Comparison of ENCODE assay signal across 12 cellular contexts in the genomic region with DNA sequence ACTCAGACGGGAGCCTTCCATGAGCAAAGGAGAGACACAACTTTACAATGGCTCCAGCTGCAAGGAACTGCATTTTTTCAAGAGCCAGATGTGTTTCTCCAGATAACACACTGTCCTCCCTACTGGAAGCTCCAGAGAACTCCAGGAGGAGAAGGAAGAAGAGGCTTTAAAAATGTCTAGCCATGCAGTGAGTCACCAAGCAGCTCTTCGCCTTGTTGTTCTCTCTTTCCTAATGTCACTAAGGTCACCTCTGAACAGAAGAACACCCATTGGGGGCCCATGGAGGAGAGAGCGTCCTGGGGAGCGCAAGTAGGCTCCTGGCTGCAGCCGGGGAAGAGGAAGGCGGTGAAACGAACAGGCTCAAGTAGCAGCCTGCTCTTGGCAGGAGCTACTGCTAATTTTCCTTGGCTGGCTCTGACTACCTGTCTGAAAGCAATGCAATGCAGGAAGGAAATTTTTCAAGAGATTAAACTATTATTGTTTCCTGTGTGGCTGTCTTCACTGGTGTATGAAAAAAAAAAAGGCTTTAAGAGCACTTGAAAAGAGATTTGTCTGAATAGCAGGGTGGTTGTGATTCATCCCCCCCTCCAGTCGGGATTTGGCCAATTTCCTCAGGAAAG.
DNase-seq lines count a peak whose midpoint lies in the region; FAIRE-seq and TF ChIP-seq lines count a peak whose summit lies in the region.
"Had no signal": no experiment of that assay in that cellular context is flagged by ENCODE, and none has a peak within 500 bp of the region (broad histone marks: within the 10 kb centered on the region; RNA-seq: fewer than 3 reads in every experiment).

No MANE protein-coding gene starts in this region.

- no peaks in the 10 kb centered on the region for H3K79me2 ChIP-seq in osteoblast (ENCODE audit: insufficient read depth, low read length)

- DNase-seq in EH (ENCODE audit: low read depth) (peak; percentile 52), NCI-H2029 treated with DMSO at 0.1 percent for 48 hours (lab: John Stamatoyannopoulos, UW) (peak; percentile 65), bronchial epithelial cell (ENCODE audit: low read depth) (peak; percentile 76), osteoblast (ENCODE audit: insufficient read length, low spot score, missing footprints) (no peak), NCI-H1436 treated with DMSO at 0.1 percent for 48 hours (lab: John Stamatoyannopoulos, UW) (no peak), COLO829 (ENCODE audit: low spot score) (no peak), GDM1 (lab: John Stamatoyannopoulos, UW) (no peak), activated gamma-delta T cell treated with Interleukin-2 at 50 U/mL for 16 hours (no peak)
- DNase-seq: activated T-cell treated with anti-CD3 and anti-CD28 coated beads, Interleukin-2, amount 50 U/mL, for 24 hours; colonic mucosa; DND-41; H7 had no signal

- no peaks in the 10 kb centered on the region for H4K20me1 ChIP-seq in osteoblast (ENCODE audit: insufficient read depth, low read length)

- H2AFZ ChIP-seq in osteoblast (ENCODE audit: low read length): peak overlapping the region; percentile 62

- H3K36me3 ChIP-seq in bronchial epithelial cell (ENCODE audit: control insufficient read depth, insufficient read depth, low read length) (no peaks in the 10 kb centered on the region), osteoblast (ENCODE audit: insufficient read depth, low read length) (no peaks in the 10 kb centered on the region)
- H3K36me3 ChIP-seq: colonic mucosa had no signal

- no peak for TF ChIP-seq CTCF in bronchial epithelial cell (IDR thresholded peaks at IDR 0.05; ENCODE audit: insufficient read depth, low read length, severe bottlenecking)
- no peak for TF ChIP-seq CTCF in osteoblast (IDR thresholded peaks at IDR 0.05; ENCODE audit: extremely low read depth, low read depth, low read length)

- peaks cover 27% of the 10 kb centered on the region for H3K4me1 ChIP-seq in osteoblast (ENCODE audit: insufficient read depth, low read length)
- H3K4me1 ChIP-seq: colonic mucosa had no signal

- FAIRE-seq in bronchial epithelial cell (lab: Jason Lieb, UNC): no peak

- peak overlapping the region; percentile 87 for H3K27ac ChIP-seq in osteoblast (ENCODE audit: low read depth, low read length)
- H3K27ac ChIP-seq: colonic mucosa had no signal

- H3K27me3 ChIP-seq in bronchial epithelial cell (ENCODE audit: control insufficient read depth, insufficient read depth, low read length) (no peaks in the 10 kb centered on the region), osteoblast (ENCODE audit: insufficient read depth, low read length) (no peaks in the 10 kb centered on the region)
- H3K27me3 ChIP-seq: colonic mucosa had no signal

- peak overlapping the region; percentile 55 for H3K4me2 ChIP-seq in osteoblast (ENCODE audit: insufficient read depth, low read length)

- no peak overlapping the region for H3K4me3 ChIP-seq in bronchial epithelial cell (ENCODE audit: low read depth, low read length)
- no peak overlapping the region for H3K4me3 ChIP-seq in osteoblast (ENCODE audit: insufficient read depth, low read length)
- H3K4me3 ChIP-seq: colonic mucosa had no signal

- no peaks in the 10 kb centered on the region for H3K9me3 ChIP-seq in osteoblast (ENCODE audit: low read depth, low read length)
- H3K9me3 ChIP-seq: colonic mucosa had no signal

Comparison
In these comparisons a context has a peak if more than half of its experiments do, and no peak if none do; other contexts are left out.
1. DNase-seq: peak in EH (single experiment), NCI-H2029 treated with DMSO at 0.1 percent for 48 hours (single experiment) and bronchial epithelial cell (single experiment); none in osteoblast (single experiment), NCI-H1436 treated with DMSO at 0.1 percent for 48 hours (single experiment), COLO829 (single experiment), GDM1 (single experiment) and activated gamma-delta T cell treated with Interleukin-2 at 50 U/mL for 16 hours (single experiment).